In genomic region chr18:13134551-13135401, GRCh38 we compare ENCODE assay signal across 21 cellular contexts.
DNase-seq lines count a peak whose midpoint lies in the region; ATAC-seq and TF ChIP-seq lines count a peak whose summit lies in the region.
"Had no signal": no experiment of that assay in that cellular context is flagged by ENCODE, and none has a peak within 500 bp of the region (broad histone marks: within the 10 kb centered on the region; RNA-seq: fewer than 3 reads in every experiment).

No MANE protein-coding gene starts in this region.

- no peaks in the 10 kb centered on the region for H3K9me3 Mint-ChIP-seq in immature natural killer cell
- H3K9me3 Mint-ChIP-seq in type B pancreatic cell, result peaks cover 5% of the 10 kb centered on the region
- H3K9me3 Mint-ChIP-seq: activated CD4-positive, alpha-beta T cell treated with anti-CD3 and anti-CD28 coated beads, Interleukin-2, amount 10 ng/mL, durations not matched to agents 24 days and 14 days had no signal

- peaks cover 2% of the 10 kb centered on the region for H3K4me1 ChIP-seq in right cardiac atrium (ENCODE audit: control insufficient read depth, insufficient read depth, low read length)
- peaks cover 18% of the 10 kb centered on the region for H3K4me1 ChIP-seq in left ventricle myocardium inferior
- no peaks in the 10 kb centered on the region for H3K4me1 ChIP-seq in HEK293 (ENCODE audit: control insufficient read depth, insufficient read depth, low read length)
- H3K4me1 ChIP-seq in mesendoderm (ENCODE audit: control insufficient read depth, low read depth, low read length), result no peaks in the 10 kb centered on the region

- no peak overlapping the region for H3K23ac ChIP-seq in mesendoderm (ENCODE audit: low read length)

- H3K36me3 Mint-ChIP-seq in immature natural killer cell (no peaks in the 10 kb centered on the region), type B pancreatic cell (peaks cover 6% of the 10 kb centered on the region)

- H3K27me3 ChIP-seq in right cardiac atrium (ENCODE audit: control insufficient read depth, insufficient read depth) (no peaks in the 10 kb centered on the region), left ventricle myocardium inferior (ENCODE audit: low read depth) (peaks cover 6% of the 10 kb centered on the region), mesendoderm (ENCODE audit: insufficient read depth, low read length, poor library complexity) (no peaks in the 10 kb centered on the region)
- H3K27me3 ChIP-seq: Peyer's patch had no signal

- H2BK120ac ChIP-seq in mesendoderm (ENCODE audit: low read depth, low read length), result no peak overlapping the region

- H3K18ac ChIP-seq in mesendoderm (ENCODE audit: low read length), result no peak overlapping the region

- H3K4me3 ChIP-seq in right cardiac atrium (ENCODE audit: low read length) (no peak overlapping the region), left ventricle myocardium inferior (no peak overlapping the region), HEK293 (ENCODE audit: low read depth, low read length) (no peak overlapping the region), mesendoderm (ENCODE audit: low read length) (no peak overlapping the region)
- H3K4me3 ChIP-seq: HAP-1, lung, Peyer's patch, sigmoid colon, tibial nerve had no signal

- no peak overlapping the region for H2BK15ac ChIP-seq in mesendoderm (replicated peaks; ENCODE audit: low read depth)

- no peaks in the 10 kb centered on the region for H3K79me2 ChIP-seq in mesendoderm (ENCODE audit: control insufficient read depth, insufficient read depth, low read length)

- ATAC-seq in right cardiac atrium (no peak), left ventricle myocardium superior (no peak)

- H3K27ac Mint-ChIP-seq in immature natural killer cell (peak overlapping the region in 2 of 6 donors; percentile 48 to 75), type B pancreatic cell (no peak overlapping the region)
- H3K27ac Mint-ChIP-seq: activated CD4-positive, alpha-beta T cell treated with anti-CD3 and anti-CD28 coated beads, Interleukin-2, amount 10 ng/mL, durations not matched to agents 24 days and 14 days had no signal

- 90% methylated on average over 52 of the region's 52 CpGs for whole genome bisulfite sequencing in right cardiac atrium
- no CpG with 5 or more reads among the region's 52 CpGs for WGBS in mesendoderm (ENCODE audit: extremely low coverage, insufficient coverage, low lambda C conversion rate)

- CTCF ChIA-PET in HEK293 (lab: Yijun Ruan, JAX), result interaction anchor here (2.6 kb wide), 1 partner anchor 24 kb away, joined by 9 read pairs; no protein-coding TSS in a partner anchor

- no peak overlapping the region for H2AK5ac ChIP-seq in mesendoderm (ENCODE audit: low read length)

- no peak overlapping the region for H3K4me2 ChIP-seq in mesendoderm (ENCODE audit: low read length)

- no peak overlapping the region for H4K8ac ChIP-seq in mesendoderm (ENCODE audit: low read depth, low read length)

- H4K5ac ChIP-seq in mesendoderm (ENCODE audit: low read length), result no peak overlapping the region

- no peak overlapping the region for H3K4ac ChIP-seq in mesendoderm (ENCODE audit: low read depth, low read length)

- no peak overlapping the region for H3K9ac ChIP-seq in mesendoderm (ENCODE audit: low read length)

- H3K4me3 Mint-ChIP-seq in immature natural killer cell (peak overlapping the region in 4 of 5 donors; percentile 89 to 99 (median 94)), type B pancreatic cell (peak overlapping the region; percentile 71)

- no peak overlapping the region for H2BK5ac ChIP-seq in mesendoderm (ENCODE audit: low read length)

- intact Hi-C loops in right cardiac atrium (cut with DNase I), result no loop called here
- intact Hi-C loops in left ventricle myocardium inferior (cut with micrococcal nuclease), result no loop called here
- intact Hi-C loops in left ventricle myocardium superior (cut with micrococcal nuclease), result no loop called here

- H3K36me3 ChIP-seq in left ventricle myocardium inferior (no peaks in the 10 kb centered on the region), HEK293 (ENCODE audit: control insufficient read depth in 2 of 2, insufficient read depth in 1 of 2, low read length in 2 of 2) (no peaks in the 10 kb centered on the region; a peak in 1 of 3 replicates), mesendoderm (ENCODE audit: control insufficient read depth, insufficient read depth, low read length) (no peaks in the 10 kb centered on the region)
- H3K36me3 ChIP-seq: HAP-1, neutrophil, Peyer's patch, sigmoid colon had no signal

- H3K27ac ChIP-seq in right cardiac atrium (ENCODE audit: low read length) (no peak overlapping the region), left ventricle myocardium inferior (replicated peaks) (no peak overlapping the region), HEK293 (ENCODE audit: extremely low read depth, low read depth, low read length) (no peak overlapping the region), mesendoderm (ENCODE audit: low read depth, low read length) (no peak overlapping the region)
- H3K27ac ChIP-seq: neutrophil, Peyer's patch, sigmoid colon, tibial nerve had no signal

- TF ChIP-seq CTCF in left ventricle myocardium inferior (IDR thresholded peaks at IDR 0.05; ENCODE audit: borderline replicate concordance), result no peak
- TF ChIP-seq CTCF in HEK293 (tag by site-specific recombination; IDR thresholded peaks at IDR 0.05), result no peak
- TF ChIP-seq CTCF in type B pancreatic cell (conservative IDR thresholded peaks at IDR 0.05), result no peak

- POLR2A ChIA-PET in HEK293 (lab: Yijun Ruan, JAX), result no interaction called here

- peak in 2 of 3 donors; percentile 65 to 74 for DNase-seq in right cardiac atrium
- no peak for DNase-seq in left ventricle myocardium inferior
- DNase-seq in immature natural killer cell, result no peak
- no peak for DNase-seq in type B pancreatic cell (ENCODE audit: extremely low spot score, unreplicated experiment)
- DNase-seq in left ventricle myocardium superior, result no peak
- DNase-seq in activated gamma-delta T cell treated with Interleukin-2 at 50 U/mL for 16 hours, result no peak
- no peak for DNase-seq in mesendoderm
- DNase-seq: activated CD4-positive, alpha-beta T cell treated with anti-CD3 and anti-CD28 coated beads, Interleukin-2, amount 10 ng/mL, durations not matched to agents 24 days and 14 days; activated naive CD4-positive, alpha-beta T cell; NCI-H1436 treated with DMSO at 0.1 percent for 48 hours; NCI-H345; Peyer's patch; SHP77 treated with DMSO at 0.1 percent for 48 hours; sigmoid colon; stimulated activated CD4-positive, alpha-beta T cell treated with anti-CD3 and anti-CD28 coated beads, Interleukin-12 subunit alpha, Interleukin-12 subunit beta, amount 100 ng/mL, for 4 hours; stimulated activated CD4-positive, alpha-beta T cell treated with anti-CD3 and anti-CD28 coated beads, Interleukin-2, amount 100 ng/mL, for 48 hours had no signal

- H3K79me1 ChIP-seq in mesendoderm (ENCODE audit: low read length), result no peaks in the 10 kb centered on the region

- peaks cover 8 to 18% (median 15%) of the 10 kb centered on the region in 3 donors for H3K27me3 Mint-ChIP-seq in immature natural killer cell (ENCODE audit: low read depth in 3 of 3)
- peaks cover 53% of the 10 kb centered on the region for H3K27me3 Mint-ChIP-seq in type B pancreatic cell

- H3K9me3 ChIP-seq in right cardiac atrium (ENCODE audit: control insufficient read depth, low read length) (no peaks in the 10 kb centered on the region), left ventricle myocardium inferior (replicated peaks) (no peaks in the 10 kb centered on the region), HEK293 (ENCODE audit: control insufficient read depth, insufficient read depth, low read depth, low read length) (no peaks in the 10 kb centered on the region)
- H3K9me3 ChIP-seq: HAP-1, neutrophil, Peyer's patch, sigmoid colon, tibial nerve had no signal

- no peak overlapping the region for H3K56ac ChIP-seq in mesendoderm (ENCODE audit: low read length)

- H3K4me1 Mint-ChIP-seq in immature natural killer cell, result peaks cover 33 to 36% of the 10 kb centered on the region in 2 donors
- H3K4me1 Mint-ChIP-seq in type B pancreatic cell (ENCODE audit: unreplicated experiment), result peaks cover 4% of the 10 kb centered on the region

TF ChIP-seq in HEK293, 187 proteins besides CTCF, POLR2A, EP300 and RAD21:
- no peak for TF ChIP-seq BCL11A (tag by site-specific recombination; IDR thresholded peaks at IDR 0.05; ENCODE audit: low read depth)
- peak; percentile 35; the same call in 1 of the 2 replicates for TF ChIP-seq REST (tag by site-specific recombination; IDR thresholded peaks at IDR 0.05)

Comparison
In these comparisons a context has a peak if more than half of its experiments do, and no peak if none do; other contexts are left out.
1. DNase-seq: peak in right cardiac atrium (2 of 3); none in left ventricle myocardium inferior (single experiment), immature natural killer cell (0 of 3), type B pancreatic cell (single experiment), left ventricle myocardium superior (single experiment), activated gamma-delta T cell treated with Interleukin-2 at 50 U/mL for 16 hours (single experiment) and mesendoderm (single experiment).